ENCODE assay signal across 8 cellular contexts in the genomic region with DNA sequence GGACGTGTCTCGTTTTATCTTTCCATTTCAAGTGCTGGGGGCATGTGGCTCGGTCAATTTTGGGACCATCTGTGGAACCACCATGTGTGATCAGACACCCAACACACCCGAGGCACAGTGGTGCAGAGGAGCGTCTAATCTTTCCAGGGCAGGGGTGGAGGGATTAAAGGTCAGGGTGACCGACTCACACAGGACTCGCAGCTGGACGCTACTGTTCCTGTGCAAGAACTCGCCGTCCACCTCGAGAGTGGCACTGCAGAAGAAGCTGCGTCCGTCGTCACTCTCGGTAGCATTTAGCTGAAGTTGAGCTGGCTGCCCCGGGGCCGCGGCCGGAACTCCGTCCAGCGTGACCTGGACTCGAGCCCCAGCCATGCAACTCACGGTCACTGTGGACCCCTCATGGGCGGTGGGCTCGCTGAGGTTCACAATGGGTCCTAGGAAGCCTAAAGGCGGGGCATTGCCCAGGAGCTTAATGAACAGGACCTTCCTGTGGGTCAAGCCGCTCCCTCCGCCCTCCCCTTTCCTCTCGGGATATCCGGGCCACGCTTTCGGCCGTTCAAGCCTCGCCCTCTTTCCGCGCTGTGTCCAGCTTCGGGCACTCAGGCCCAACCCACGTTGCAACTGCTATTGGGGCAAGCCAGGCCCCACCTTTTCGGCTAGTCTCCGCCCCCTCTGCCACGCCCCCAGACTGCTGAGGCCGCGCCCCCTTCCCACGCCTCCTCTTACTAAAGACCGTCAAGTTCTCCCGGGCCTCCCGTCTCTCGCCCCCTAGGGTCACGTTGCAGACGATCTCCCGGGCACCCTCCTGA. TPM values are rescaled to one million over a fixed set of nuclear protein-coding genes. Genes with fewer than 3 reads are reported as not detected.
DNase-seq lines count a peak whose midpoint lies in the region; ATAC-seq, FAIRE-seq and TF ChIP-seq lines count a peak whose summit lies in the region.

No MANE protein-coding gene starts in this region.

- H3K27ac ChIP-seq in ACC112 (ENCODE audit: low read depth, low read length) (no peak overlapping the region), neural cell (ENCODE audit: low read length) (no peak overlapping the region), transverse colon (peak overlapping the region; percentile 90 to 95 (median 91))

- no peaks in the 10 kb centered on the region for H3K27me3 ChIP-seq in ACC112 (ENCODE audit: insufficient read depth, low read length)
- no peaks in the 10 kb centered on the region for H3K27me3 ChIP-seq in HAP-1 (ENCODE audit: low read depth)
- no peaks in the 10 kb centered on the region for H3K27me3 ChIP-seq in neural cell (ENCODE audit: insufficient read depth, low read depth, low read length)
- no peaks in the 10 kb centered on the region for H3K27me3 ChIP-seq in transverse colon

- TF ChIP-seq CTCF in neural cell (IDR thresholded peaks at IDR 0.05; ENCODE audit: poor library complexity, severe bottlenecking) = no peak
- TF ChIP-seq CTCF in transverse colon (IDR thresholded peaks at IDR 0.05) = peak in 1 of 5 experiments; percentile 4

- H3K9me3 ChIP-seq in HAP-1 (no peaks in the 10 kb centered on the region), neural cell (ENCODE audit: low read length) (no peaks in the 10 kb centered on the region), transverse colon (no peaks in the 10 kb centered on the region)

- no peaks in the 10 kb centered on the region for H4K20me1 ChIP-seq in neural cell (ENCODE audit: insufficient read depth)

- no peak for FAIRE-seq in frontal cortex (lab: Jason Lieb, UNC)

- ATAC-seq in GM19467 (IDR thresholded peaks at IDR 0.05; ENCODE audit: unreplicated experiment) = no peak

- H2AFZ ChIP-seq in ACC112 (ENCODE audit: low read length, unreplicated experiment) (peak overlapping the region; percentile 43), neural cell (ENCODE audit: low read depth, low read length) (no peak overlapping the region)

- H3K79me2 ChIP-seq in ACC112 (ENCODE audit: control insufficient read depth, insufficient read depth, low read length, unreplicated experiment) = peaks cover 23% of the 10 kb centered on the region
- H3K79me2 ChIP-seq in neural cell (replicated peaks; ENCODE audit: insufficient read depth, low read length) = peaks cover 22% of the 10 kb centered on the region

- no peaks in the 10 kb centered on the region for H3F3A ChIP-seq in neural cell (ENCODE audit: insufficient read depth, low read length, poor library complexity, severe bottlenecking)

- peaks cover 47% of the 10 kb centered on the region for H3K4me1 Mint-ChIP-seq in activated naive CD4-positive, alpha-beta T cell treated with anti-CD3 and anti-CD28 coated beads for 36 hours (ENCODE audit: low read depth)

- peaks cover 33% of the 10 kb centered on the region for H3K36me3 Mint-ChIP-seq in activated naive CD4-positive, alpha-beta T cell treated with anti-CD3 and anti-CD28 coated beads for 36 hours (ENCODE audit: low read depth)

- no peaks in the 10 kb centered on the region for H3K9me3 Mint-ChIP-seq in activated naive CD4-positive, alpha-beta T cell treated with anti-CD3 and anti-CD28 coated beads for 36 hours

- H3K4me1 ChIP-seq in ACC112 (ENCODE audit: control insufficient read depth, insufficient read depth, low read length, unreplicated experiment) (no peaks in the 10 kb centered on the region), HAP-1 (peaks cover 6% of the 10 kb centered on the region), transverse colon (peaks cover 0 to 31% (median 18%) of the 10 kb centered on the region in 4 donors)

- CTCF ChIA-PET in activated naive CD4-positive, alpha-beta T cell treated with anti-CD3 and anti-CD28 coated beads for 36 hours (lab: Charles Lee) = interaction anchor here (0.5 to 0.6 kb wide), 2 partner anchors 41 to 309 kb away, joined by 5 read pairs; no protein-coding TSS in a partner anchor

- H3K27ac Mint-ChIP-seq in activated naive CD4-positive, alpha-beta T cell treated with anti-CD3 and anti-CD28 coated beads for 36 hours = no peak overlapping the region

- H3K4me3 Mint-ChIP-seq in activated naive CD4-positive, alpha-beta T cell treated with anti-CD3 and anti-CD28 coated beads for 36 hours = peak overlapping the region; percentile 94

- DNase-seq in HAP-1 (ENCODE audit: low spot score in 2 of 2) = peak; percentile 52 to 89
- peak; percentile 79 to 84 for DNase-seq in NOMO-1 (lab: John Stamatoyannopoulos, UW; ENCODE audit: unreplicated experiment in 2 of 2)
- DNase-seq in activated naive CD4-positive, alpha-beta T cell treated with anti-CD3 and anti-CD28 coated beads for 36 hours = peak; percentile 60
- peak; percentile 62 to 78 for DNase-seq in frontal cortex (ENCODE audit: low spot score in 2 of 2)
- DNase-seq in transverse colon = peak; percentile 97

- in situ Hi-C loops in HAP-1 (cut with MboI; ENCODE audit: low sequenced_read_pairs) (no loop called here), transverse colon (cut with MboI; ENCODE audit: low pct_ligation_motif_present in 1 of 4, low pct_unique_long_range_greater_than_20kb in 1 of 4, low sequenced_read_pairs in 3 of 4) (no loop called here)

- H3K4me2 ChIP-seq in neural cell (ENCODE audit: low read length) = peak overlapping the region; percentile 40

- intact Hi-C loops in activated naive CD4-positive, alpha-beta T cell treated with anti-CD3 and anti-CD28 coated beads for 36 hours (cut with micrococcal nuclease) = loop anchor here (5.0 to 10.0 kb wide), 4 partner anchors 47 to 630 kb away; a partner anchor contains a TSS
- intact Hi-C loops in transverse colon (cut with DNase I; ENCODE audit: low total_unique reads) = no loop called here

- H3K9ac ChIP-seq in neural cell (ENCODE audit: low read length) = peak overlapping the region; percentile 92

- H3K4me3 ChIP-seq in ACC112 (ENCODE audit: low read depth, low read length) = peak overlapping the region; percentile 91
- H3K4me3 ChIP-seq in HAP-1 = peak overlapping the region; percentile 100
- peak overlapping the region; percentile 91 for H3K4me3 ChIP-seq in neural cell (ENCODE audit: low read length)
- peak overlapping the region; percentile 45 to 89 (median 72) for H3K4me3 ChIP-seq in transverse colon

- no peak for TF ChIP-seq RAD21 in neural cell (conservative IDR thresholded peaks at IDR 0.05)

- no peak for TF ChIP-seq EP300 in neural cell (conservative IDR thresholded peaks at IDR 0.05; ENCODE audit: poor library complexity, severe bottlenecking)
- TF ChIP-seq EP300 in transverse colon (IDR thresholded peaks at IDR 0.05; ENCODE audit: low read depth) = no peak

- 41% methylated on average over 37 of the region's 51 CpGs; no CpG with 5 or more reads in 1 of the 2 donors for WGBS in transverse colon (ENCODE audit: low coverage in 1 of 2), 2 donors

- peak; percentile 84 for TF ChIP-seq POLR2A in transverse colon (IDR thresholded peaks at IDR 0.05)

- no peaks in the 10 kb centered on the region for H3K9me2 ChIP-seq in neural cell (ENCODE audit: insufficient read depth, low read length)

- no peaks in the 10 kb centered on the region for H3K27me3 Mint-ChIP-seq in activated naive CD4-positive, alpha-beta T cell treated with anti-CD3 and anti-CD28 coated beads for 36 hours (ENCODE audit: low read depth)

- no peaks in the 10 kb centered on the region for H3K36me3 ChIP-seq in ACC112 (ENCODE audit: insufficient read depth, low read length)
- H3K36me3 ChIP-seq in HAP-1 (replicated peaks) = peaks cover 20% of the 10 kb centered on the region
- H3K36me3 ChIP-seq in neural cell (ENCODE audit: insufficient read depth, low read length) = no peaks in the 10 kb centered on the region
- peaks cover 0 to 2% (median 0%) of the 10 kb centered on the region in 4 donors for H3K36me3 ChIP-seq in transverse colon

TF ChIP-seq in neural cell, 6 proteins besides CTCF, POLR2A, EP300 and RAD21:
- no peak for TF ChIP-seq SMC3 (conservative IDR thresholded peaks at IDR 0.05; ENCODE audit: poor library complexity)

RNA-seq across cellular contexts. Expression of a gene that starts 1.2 kb away (rescaled TPM):
- 10 to 100 TPM; 63.0 to 69.0 TPM for total RNA-seq in activated naive CD4-positive, alpha-beta T cell treated with anti-CD3 and anti-CD28 coated beads for 36 hours
- total RNA-seq in frontal cortex (2.4 TPM), transverse colon (10 to 100 TPM; 35.0 to 39.6 (median 38.6) TPM)
- polyA plus RNA-seq in neural cell = 1.3 and 6.7 TPM in 2 replicates
- polyA minus RNA-seq in neural cell = 5.3 and 5.8 TPM in 2 replicates

RNA-seq across cellular contexts. Expression of a gene that starts 4.9 kb away (rescaled TPM):
- 100 to 1,000 TPM; 109 to 114 TPM for total RNA-seq in activated naive CD4-positive, alpha-beta T cell treated with anti-CD3 and anti-CD28 coated beads for 36 hours
- 0.82 TPM for total RNA-seq in frontal cortex
- 0.53 and 1.9 TPM in 2 replicates for polyA plus RNA-seq in neural cell
- 0.49 TPM in 1 of 2 replicates, not detected in the other for polyA minus RNA-seq in neural cell
- total RNA-seq in transverse colon = 10 to 100 TPM in 2 of 4 donors, 1 to 10 TPM in 2; 2.6 to 17.5 (median 8.6) TPM

RNA-seq across cellular contexts. Expression of a gene that starts 18.7 kb away (rescaled TPM):
- total RNA-seq in activated naive CD4-positive, alpha-beta T cell treated with anti-CD3 and anti-CD28 coated beads for 36 hours = 1 to 10 TPM; 9.5 to 9.7 TPM
- total RNA-seq in frontal cortex = 11.4 TPM
- 52.6 and 82.7 TPM in 2 replicates for polyA plus RNA-seq in neural cell
- polyA minus RNA-seq in neural cell = 14.0 and 15.1 TPM in 2 replicates
- total RNA-seq in transverse colon = 10 to 100 TPM in 1 of 4 donors, 1 to 10 TPM in 2, not detected in 1; 6.1 to 28.9 (median 8.4) TPM

RNA-seq across cellular contexts. Expression of a gene that starts 24.9 kb away (rescaled TPM):
- total RNA-seq in activated naive CD4-positive, alpha-beta T cell treated with anti-CD3 and anti-CD28 coated beads for 36 hours = 1 to 10 TPM in 1 of 2 experiments, under 1 TPM in 1; 0.86 to 1.1 TPM
- 1.6 TPM for total RNA-seq in frontal cortex
- 22.8 and 45.2 TPM in 2 replicates for polyA plus RNA-seq in neural cell
- 1.9 and 2.0 TPM in 2 replicates for polyA minus RNA-seq in neural cell
- 1 to 10 TPM; 1.9 to 8.2 (median 3.8) TPM for total RNA-seq in transverse colon

RNA-seq across cellular contexts. Expression of a gene that starts 44.8 kb away (rescaled TPM):
- total RNA-seq in activated naive CD4-positive, alpha-beta T cell treated with anti-CD3 and anti-CD28 coated beads for 36 hours = under 1 TPM; 0.72 to 0.81 TPM
- 6.1 TPM for total RNA-seq in frontal cortex
- polyA plus RNA-seq in neural cell = 2.3 and 4.1 TPM in 2 replicates
- polyA minus RNA-seq in neural cell = 2.9 and 3.7 TPM in 2 replicates
- under 1 TPM in 2 of 4 donors, not detected in 2; 0.27 to 0.48 TPM for total RNA-seq in transverse colon

Comparison
In these comparisons a context has a peak if more than half of its experiments do, and no peak if none do; other contexts are left out.
1. H3K27ac ChIP-seq: peak in transverse colon (4 of 4); none in ACC112 (single experiment) and neural cell (single experiment).
2. RNA of a gene that starts 1.2 kb away (total RNA-seq): 63.0 to 69.0 TPM in activated naive CD4-positive, alpha-beta T cell treated with anti-CD3 and anti-CD28 coated beads for 36 hours and 35.0 to 39.6 TPM in transverse colon; 2.4 TPM in frontal cortex (single experiment); every median in the first group is over 10 times any median in the second.
3. RNA of a gene that starts 4.9 kb away (total RNA-seq): 109 to 114 TPM in activated naive CD4-positive, alpha-beta T cell treated with anti-CD3 and anti-CD28 coated beads for 36 hours; 2.6 to 17.5 TPM in transverse colon and 0.82 TPM in frontal cortex (single experiment); every median in the first group is over 4 times any median in the second.
4. Peak in every context shown above with its lines, with median percentiles within 50 percentile points of each other: H3K4me3 ChIP-seq and DNase-seq.